In the genomic region with DNA sequence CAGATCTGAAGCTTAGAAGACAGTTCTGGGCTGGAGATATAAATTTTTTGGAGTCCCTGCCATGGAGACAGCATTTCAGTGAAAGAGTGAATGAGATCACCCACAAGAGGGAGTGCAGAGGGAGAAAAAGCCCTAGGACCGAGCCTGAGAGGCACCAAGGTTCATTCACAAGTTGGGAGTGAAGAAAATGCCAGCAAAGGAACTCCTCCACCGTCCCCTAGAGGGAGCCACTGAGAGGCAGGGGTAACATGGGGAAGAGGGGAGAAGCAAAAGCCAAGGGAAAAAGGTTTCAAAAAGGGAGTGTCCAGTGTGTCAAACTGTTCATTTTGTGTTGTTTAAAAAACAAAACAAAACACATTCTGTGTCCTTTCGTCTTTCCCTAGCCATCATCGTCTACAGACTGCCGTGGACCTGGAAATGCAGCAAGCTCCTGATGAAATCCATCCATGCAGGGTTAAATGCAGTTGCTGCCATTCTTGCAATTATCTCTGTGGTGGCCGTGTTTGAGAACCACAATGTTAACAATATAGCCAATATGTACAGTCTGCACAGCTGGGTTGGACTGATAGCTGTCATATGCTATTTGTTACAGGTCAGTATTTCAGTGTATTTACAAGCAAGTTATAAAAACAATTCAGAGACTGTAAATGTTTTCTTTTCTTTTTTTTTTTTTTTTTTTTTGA, we compare ENCODE assay signal across 1 cellular context.
TF ChIP-seq lines count a peak whose summit lies in the region.

No MANE protein-coding gene starts in this region.

TF ChIP-seq in HepG2, 621 proteins besides CTCF, POLR2A, EP300 and RAD21:
- TF ChIP-seq, protein P1, sequence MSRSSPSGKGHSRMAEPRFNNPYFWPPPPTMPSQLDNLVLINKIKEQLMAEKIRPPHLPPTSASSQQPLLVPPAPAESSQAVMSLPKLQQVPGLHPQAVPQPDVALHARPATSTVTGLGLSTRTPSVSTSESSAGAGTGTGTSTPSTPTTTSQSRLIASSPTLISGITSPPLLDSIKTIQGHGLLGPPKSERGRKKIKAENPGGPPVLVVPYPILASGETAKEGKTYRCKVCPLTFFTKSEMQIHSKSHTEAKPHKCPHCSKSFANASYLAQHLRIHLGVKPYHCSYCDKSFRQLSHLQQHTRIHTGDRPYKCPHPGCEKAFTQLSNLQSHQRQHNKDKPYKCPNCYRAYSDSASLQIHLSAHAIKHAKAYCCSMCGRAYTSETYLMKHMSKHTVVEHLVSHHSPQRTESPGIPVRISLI (CRISPR knock-in tag; IDR thresholded peaks at IDR 0.05; ENCODE audit: borderline replicate concordance), result no peak
- TF ChIP-seq, protein P2, sequence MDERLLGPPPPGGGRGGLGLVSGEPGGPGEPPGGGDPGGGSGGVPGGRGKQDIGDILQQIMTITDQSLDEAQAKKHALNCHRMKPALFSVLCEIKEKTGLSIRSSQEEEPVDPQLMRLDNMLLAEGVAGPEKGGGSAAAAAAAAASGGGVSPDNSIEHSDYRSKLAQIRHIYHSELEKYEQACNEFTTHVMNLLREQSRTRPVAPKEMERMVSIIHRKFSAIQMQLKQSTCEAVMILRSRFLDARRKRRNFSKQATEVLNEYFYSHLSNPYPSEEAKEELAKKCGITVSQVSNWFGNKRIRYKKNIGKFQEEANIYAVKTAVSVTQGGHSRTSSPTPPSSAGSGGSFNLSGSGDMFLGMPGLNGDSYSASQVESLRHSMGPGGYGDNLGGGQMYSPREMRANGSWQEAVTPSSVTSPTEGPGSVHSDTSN (CRISPR knock-in tag; IDR thresholded peaks at IDR 0.05), result no peak
- no peak for TF ChIP-seq PCBP1 (IDR thresholded peaks at IDR 0.05; ENCODE audit: borderline replicate concordance, low read depth, low read length)
- no peak for TF ChIP-seq ZEB1 (IDR thresholded peaks at IDR 0.05; ENCODE audit: insufficient replicate concordance, low read depth)
- no peak for TF ChIP-seq NRL (CRISPR knock-in tag; IDR thresholded peaks at IDR 0.05; ENCODE audit: borderline replicate concordance)
- TF ChIP-seq, protein P3, sequence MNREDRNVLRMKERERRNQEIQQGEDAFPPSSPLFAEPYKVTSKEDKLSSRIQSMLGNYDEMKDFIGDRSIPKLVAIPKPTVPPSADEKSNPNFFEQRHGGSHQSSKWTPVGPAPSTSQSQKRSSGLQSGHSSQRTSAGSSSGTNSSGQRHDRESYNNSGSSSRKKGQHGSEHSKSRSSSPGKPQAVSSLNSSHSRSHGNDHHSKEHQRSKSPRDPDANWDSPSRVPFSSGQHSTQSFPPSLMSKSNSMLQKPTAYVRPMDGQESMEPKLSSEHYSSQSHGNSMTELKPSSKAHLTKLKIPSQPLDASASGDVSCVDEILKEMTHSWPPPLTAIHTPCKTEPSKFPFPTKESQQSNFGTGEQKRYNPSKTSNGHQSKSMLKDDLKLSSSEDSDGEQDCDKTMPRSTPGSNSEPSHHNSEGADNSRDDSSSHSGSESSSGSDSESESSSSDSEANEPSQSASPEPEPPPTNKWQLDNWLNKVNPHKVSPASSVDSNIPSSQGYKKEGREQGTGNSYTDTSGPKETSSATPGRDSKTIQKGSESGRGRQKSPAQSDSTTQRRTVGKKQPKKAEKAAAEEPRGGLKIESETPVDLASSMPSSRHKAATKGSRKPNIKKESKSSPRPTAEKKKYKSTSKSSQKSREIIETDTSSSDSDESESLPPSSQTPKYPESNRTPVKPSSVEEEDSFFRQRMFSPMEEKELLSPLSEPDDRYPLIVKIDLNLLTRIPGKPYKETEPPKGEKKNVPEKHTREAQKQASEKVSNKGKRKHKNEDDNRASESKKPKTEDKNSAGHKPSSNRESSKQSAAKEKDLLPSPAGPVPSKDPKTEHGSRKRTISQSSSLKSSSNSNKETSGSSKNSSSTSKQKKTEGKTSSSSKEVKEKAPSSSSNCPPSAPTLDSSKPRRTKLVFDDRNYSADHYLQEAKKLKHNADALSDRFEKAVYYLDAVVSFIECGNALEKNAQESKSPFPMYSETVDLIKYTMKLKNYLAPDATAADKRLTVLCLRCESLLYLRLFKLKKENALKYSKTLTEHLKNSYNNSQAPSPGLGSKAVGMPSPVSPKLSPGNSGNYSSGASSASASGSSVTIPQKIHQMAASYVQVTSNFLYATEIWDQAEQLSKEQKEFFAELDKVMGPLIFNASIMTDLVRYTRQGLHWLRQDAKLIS (CRISPR knock-in tag; IDR thresholded peaks at IDR 0.05), result no peak
- no peak for TF ChIP-seq ZNF713 (CRISPR knock-in tag; IDR thresholded peaks at IDR 0.05)
- TF ChIP-seq MTF2 (CRISPR knock-in tag; IDR thresholded peaks at IDR 0.05; ENCODE audit: borderline replicate concordance), result no peak
- TF ChIP-seq JUNB (CRISPR knock-in tag; IDR thresholded peaks at IDR 0.05; ENCODE audit: borderline replicate concordance), result no peak
- TF ChIP-seq, protein P4, sequence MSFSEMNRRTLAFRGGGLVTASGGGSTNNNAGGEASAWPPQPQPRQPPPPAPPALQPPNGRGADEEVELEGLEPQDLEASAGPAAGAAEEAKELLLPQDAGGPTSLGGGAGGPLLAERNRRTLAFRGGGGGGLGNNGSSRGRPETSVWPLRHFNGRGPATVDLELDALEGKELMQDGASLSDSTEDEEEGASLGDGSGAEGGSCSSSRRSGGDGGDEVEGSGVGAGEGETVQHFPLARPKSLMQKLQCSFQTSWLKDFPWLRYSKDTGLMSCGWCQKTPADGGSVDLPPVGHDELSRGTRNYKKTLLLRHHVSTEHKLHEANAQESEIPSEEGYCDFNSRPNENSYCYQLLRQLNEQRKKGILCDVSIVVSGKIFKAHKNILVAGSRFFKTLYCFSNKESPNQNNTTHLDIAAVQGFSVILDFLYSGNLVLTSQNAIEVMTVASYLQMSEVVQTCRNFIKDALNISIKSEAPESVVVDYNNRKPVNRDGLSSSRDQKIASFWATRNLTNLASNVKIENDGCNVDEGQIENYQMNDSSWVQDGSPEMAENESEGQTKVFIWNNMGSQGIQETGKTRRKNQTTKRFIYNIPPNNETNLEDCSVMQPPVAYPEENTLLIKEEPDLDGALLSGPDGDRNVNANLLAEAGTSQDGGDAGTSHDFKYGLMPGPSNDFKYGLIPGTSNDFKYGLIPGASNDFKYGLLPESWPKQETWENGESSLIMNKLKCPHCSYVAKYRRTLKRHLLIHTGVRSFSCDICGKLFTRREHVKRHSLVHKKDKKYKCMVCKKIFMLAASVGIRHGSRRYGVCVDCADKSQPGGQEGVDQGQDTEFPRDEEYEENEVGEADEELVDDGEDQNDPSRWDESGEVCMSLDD (CRISPR knock-in tag; IDR thresholded peaks at IDR 0.05; ENCODE audit: borderline replicate concordance), result no peak
- TF ChIP-seq NR1H2 (CRISPR knock-in tag; IDR thresholded peaks at IDR 0.05; ENCODE audit: borderline replicate concordance, low read depth), result no peak
- no peak for TF ChIP-seq FIP1L1 (IDR thresholded peaks at IDR 0.05; ENCODE audit: borderline replicate concordance, insufficient read depth, low read depth, low read length)
- TF ChIP-seq, protein P5, sequence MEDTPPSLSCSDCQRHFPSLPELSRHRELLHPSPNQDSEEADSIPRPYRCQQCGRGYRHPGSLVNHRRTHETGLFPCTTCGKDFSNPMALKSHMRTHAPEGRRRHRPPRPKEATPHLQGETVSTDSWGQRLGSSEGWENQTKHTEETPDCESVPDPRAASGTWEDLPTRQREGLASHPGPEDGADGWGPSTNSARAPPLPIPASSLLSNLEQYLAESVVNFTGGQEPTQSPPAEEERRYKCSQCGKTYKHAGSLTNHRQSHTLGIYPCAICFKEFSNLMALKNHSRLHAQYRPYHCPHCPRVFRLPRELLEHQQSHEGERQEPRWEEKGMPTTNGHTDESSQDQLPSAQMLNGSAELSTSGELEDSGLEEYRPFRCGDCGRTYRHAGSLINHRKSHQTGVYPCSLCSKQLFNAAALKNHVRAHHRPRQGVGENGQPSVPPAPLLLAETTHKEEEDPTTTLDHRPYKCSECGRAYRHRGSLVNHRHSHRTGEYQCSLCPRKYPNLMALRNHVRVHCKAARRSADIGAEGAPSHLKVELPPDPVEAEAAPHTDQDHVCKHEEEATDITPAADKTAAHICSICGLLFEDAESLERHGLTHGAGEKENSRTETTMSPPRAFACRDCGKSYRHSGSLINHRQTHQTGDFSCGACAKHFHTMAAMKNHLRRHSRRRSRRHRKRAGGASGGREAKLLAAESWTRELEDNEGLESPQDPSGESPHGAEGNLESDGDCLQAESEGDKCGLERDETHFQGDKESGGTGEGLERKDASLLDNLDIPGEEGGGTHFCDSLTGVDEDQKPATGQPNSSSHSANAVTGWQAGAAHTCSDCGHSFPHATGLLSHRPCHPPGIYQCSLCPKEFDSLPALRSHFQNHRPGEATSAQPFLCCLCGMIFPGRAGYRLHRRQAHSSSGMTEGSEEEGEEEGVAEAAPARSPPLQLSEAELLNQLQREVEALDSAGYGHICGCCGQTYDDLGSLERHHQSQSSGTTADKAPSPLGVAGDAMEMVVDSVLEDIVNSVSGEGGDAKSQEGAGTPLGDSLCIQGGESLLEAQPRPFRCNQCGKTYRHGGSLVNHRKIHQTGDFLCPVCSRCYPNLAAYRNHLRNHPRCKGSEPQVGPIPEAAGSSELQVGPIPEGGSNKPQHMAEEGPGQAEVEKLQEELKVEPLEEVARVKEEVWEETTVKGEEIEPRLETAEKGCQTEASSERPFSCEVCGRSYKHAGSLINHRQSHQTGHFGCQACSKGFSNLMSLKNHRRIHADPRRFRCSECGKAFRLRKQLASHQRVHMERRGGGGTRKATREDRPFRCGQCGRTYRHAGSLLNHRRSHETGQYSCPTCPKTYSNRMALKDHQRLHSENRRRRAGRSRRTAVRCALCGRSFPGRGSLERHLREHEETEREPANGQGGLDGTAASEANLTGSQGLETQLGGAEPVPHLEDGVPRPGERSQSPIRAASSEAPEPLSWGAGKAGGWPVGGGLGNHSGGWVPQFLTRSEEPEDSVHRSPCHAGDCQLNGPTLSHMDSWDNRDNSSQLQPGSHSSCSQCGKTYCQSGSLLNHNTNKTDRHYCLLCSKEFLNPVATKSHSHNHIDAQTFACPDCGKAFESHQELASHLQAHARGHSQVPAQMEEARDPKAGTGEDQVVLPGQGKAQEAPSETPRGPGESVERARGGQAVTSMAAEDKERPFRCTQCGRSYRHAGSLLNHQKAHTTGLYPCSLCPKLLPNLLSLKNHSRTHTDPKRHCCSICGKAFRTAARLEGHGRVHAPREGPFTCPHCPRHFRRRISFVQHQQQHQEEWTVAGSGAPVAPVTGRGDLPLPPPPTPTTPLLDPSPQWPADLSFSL (CRISPR knock-in tag; IDR thresholded peaks at IDR 0.05), result no peak
- TF ChIP-seq, protein P6, sequence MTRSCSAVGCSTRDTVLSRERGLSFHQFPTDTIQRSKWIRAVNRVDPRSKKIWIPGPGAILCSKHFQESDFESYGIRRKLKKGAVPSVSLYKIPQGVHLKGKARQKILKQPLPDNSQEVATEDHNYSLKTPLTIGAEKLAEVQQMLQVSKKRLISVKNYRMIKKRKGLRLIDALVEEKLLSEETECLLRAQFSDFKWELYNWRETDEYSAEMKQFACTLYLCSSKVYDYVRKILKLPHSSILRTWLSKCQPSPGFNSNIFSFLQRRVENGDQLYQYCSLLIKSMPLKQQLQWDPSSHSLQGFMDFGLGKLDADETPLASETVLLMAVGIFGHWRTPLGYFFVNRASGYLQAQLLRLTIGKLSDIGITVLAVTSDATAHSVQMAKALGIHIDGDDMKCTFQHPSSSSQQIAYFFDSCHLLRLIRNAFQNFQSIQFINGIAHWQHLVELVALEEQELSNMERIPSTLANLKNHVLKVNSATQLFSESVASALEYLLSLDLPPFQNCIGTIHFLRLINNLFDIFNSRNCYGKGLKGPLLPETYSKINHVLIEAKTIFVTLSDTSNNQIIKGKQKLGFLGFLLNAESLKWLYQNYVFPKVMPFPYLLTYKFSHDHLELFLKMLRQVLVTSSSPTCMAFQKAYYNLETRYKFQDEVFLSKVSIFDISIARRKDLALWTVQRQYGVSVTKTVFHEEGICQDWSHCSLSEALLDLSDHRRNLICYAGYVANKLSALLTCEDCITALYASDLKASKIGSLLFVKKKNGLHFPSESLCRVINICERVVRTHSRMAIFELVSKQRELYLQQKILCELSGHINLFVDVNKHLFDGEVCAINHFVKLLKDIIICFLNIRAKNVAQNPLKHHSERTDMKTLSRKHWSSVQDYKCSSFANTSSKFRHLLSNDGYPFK (CRISPR knock-in tag; IDR thresholded peaks at IDR 0.05; ENCODE audit: borderline replicate concordance), result no peak
- no peak for TF ChIP-seq SP2 (CRISPR knock-in tag; IDR thresholded peaks at IDR 0.05)
